23 cellular contexts compared by ENCODE assay signal in genomic region chr20:46135856-46136633, GRCh38. TPM values are rescaled to one million over a fixed set of nuclear protein-coding genes. Genes with fewer than 3 reads are reported as not detected.
DNase-seq lines count a peak whose midpoint lies in the region; ATAC-seq lines count a peak whose summit lies in the region.
"Had no signal": no experiment of that assay in that cellular context is flagged by ENCODE, and none has a peak within 500 bp of the region (broad histone marks: within the 10 kb centered on the region; RNA-seq: fewer than 3 reads in every experiment).

No MANE protein-coding gene starts in this region.

- H3K9ac ChIP-seq in BLaER1 treated with 17β-estradiol and CSF1 and Interleukin-3, amounts not matched to agents 10 nM and 100 nM: no peak overlapping the region
- peak overlapping the region; percentile 12; the same call in 1 of the 2 replicates for H3K9ac ChIP-seq in HUES64 (ENCODE audit: low read depth, low read length)
- no peak overlapping the region for H3K9ac ChIP-seq in NT2/D1 (ENCODE audit: insufficient read length, low read depth)
- H3K9ac ChIP-seq in mesendoderm (ENCODE audit: low read length): no peak overlapping the region

- peak overlapping the region in 8 of 11 experiments; percentile 1 to 53 (median 14); a peak in 10 of 22 replicates for H3K4me2 ChIP-seq in BLaER1 treated with 17β-estradiol and CSF1 and Interleukin-3, amounts not matched to agents 10 nM and 100 nM
- no peak overlapping the region for H3K4me2 ChIP-seq in mesendoderm (ENCODE audit: low read length)

- H3K36me3 ChIP-seq in BLaER1 treated with 17β-estradiol and CSF1 and Interleukin-3, amounts not matched to agents 10 nM and 100 nM: no peaks in the 10 kb centered on the region
- H3K36me3 ChIP-seq in HUES64 (ENCODE audit: insufficient read depth, low read length) (no peaks in the 10 kb centered on the region), NT2/D1 (ENCODE audit: insufficient read depth, insufficient read length, low read length) (no peaks in the 10 kb centered on the region), mesendoderm (ENCODE audit: control insufficient read depth, insufficient read depth, low read length) (no peaks in the 10 kb centered on the region)
- H3K36me3 ChIP-seq: SJCRH30, tibial nerve had no signal

- H4K8ac ChIP-seq in mesendoderm (ENCODE audit: low read depth, low read length): no peak overlapping the region

- H3K4ac ChIP-seq in mesendoderm (ENCODE audit: low read depth, low read length): no peak overlapping the region

- no peak overlapping the region for H2BK15ac ChIP-seq in mesendoderm (replicated peaks; ENCODE audit: low read depth)

- 27% methylated on average over 12 of the region's 12 CpGs for WGBS in HUES64
- WGBS in mesendoderm (ENCODE audit: extremely low coverage, insufficient coverage, low lambda C conversion rate): no CpG with 5 or more reads among the region's 12 CpGs

- H3K4me3 ChIP-seq in BLaER1 treated with 17β-estradiol and CSF1 and Interleukin-3, amounts not matched to agents 10 nM and 100 nM: no peak overlapping the region
- no peak overlapping the region for H3K4me3 ChIP-seq in HUES64 (ENCODE audit: low read length)
- H3K4me3 ChIP-seq in NT2/D1 (ENCODE audit: insufficient read length, low read depth): no peak overlapping the region
- H3K4me3 ChIP-seq in mesendoderm (ENCODE audit: low read length): no peak overlapping the region
- H3K4me3 ChIP-seq: SJCRH30, tibial nerve had no signal

- H4K20me1 ChIP-seq in BLaER1 treated with 17β-estradiol and CSF1 and Interleukin-3, amounts not matched to agents 10 nM and 100 nM: peaks cover 0 to 18% (median 0%) of the 10 kb centered on the region in 11 experiments; a peak in 6 of 22 replicates

- no peaks in the 10 kb centered on the region for H3K9me3 ChIP-seq in BLaER1 treated with 17β-estradiol and CSF1 and Interleukin-3, amounts not matched to agents 10 nM and 100 nM (replicated peaks in 1 of 11)
- H3K9me3 ChIP-seq in HUES64 (ENCODE audit: insufficient read depth, low read depth, low read length): no peaks in the 10 kb centered on the region
- H3K9me3 ChIP-seq in NT2/D1 (ENCODE audit: insufficient read depth, low read length): no peaks in the 10 kb centered on the region
- H3K9me3 ChIP-seq: SJCRH30, tibial nerve had no signal

- H3K27me3 ChIP-seq in BLaER1 treated with 17β-estradiol and CSF1 and Interleukin-3, amounts not matched to agents 10 nM and 100 nM: no peaks in the 10 kb centered on the region
- H3K27me3 ChIP-seq in HUES64 (ENCODE audit: insufficient read depth, low read length): peaks cover 10% of the 10 kb centered on the region; the same call in 1 of the 2 replicates
- H3K27me3 ChIP-seq in NT2/D1 (ENCODE audit: insufficient read depth, insufficient read length): peaks cover 21% of the 10 kb centered on the region
- no peaks in the 10 kb centered on the region for H3K27me3 ChIP-seq in mesendoderm (ENCODE audit: insufficient read depth, low read length, poor library complexity)

- H4K5ac ChIP-seq in mesendoderm (ENCODE audit: low read length): no peak overlapping the region

- H3K79me2 ChIP-seq in mesendoderm (ENCODE audit: control insufficient read depth, insufficient read depth, low read length): no peaks in the 10 kb centered on the region

- peaks cover 25 to 46% (median 27%) of the 10 kb centered on the region in 10 experiments for H3K4me1 ChIP-seq in BLaER1 treated with 17β-estradiol and CSF1 and Interleukin-3, amounts not matched to agents 10 nM and 100 nM
- peaks cover 18% of the 10 kb centered on the region; the same call in 1 of the 2 replicates for H3K4me1 ChIP-seq in HUES64 (ENCODE audit: insufficient read depth, low read length)
- peaks cover 11% of the 10 kb centered on the region for H3K4me1 ChIP-seq in NT2/D1 (ENCODE audit: insufficient read depth, insufficient read length)
- peaks cover 2% of the 10 kb centered on the region for H3K4me1 ChIP-seq in mesendoderm (ENCODE audit: control insufficient read depth, low read depth, low read length)

- H3K18ac ChIP-seq in mesendoderm (ENCODE audit: low read length): no peak overlapping the region

- no peak overlapping the region for H2BK5ac ChIP-seq in mesendoderm (ENCODE audit: low read length)

- no peak overlapping the region for H2BK120ac ChIP-seq in mesendoderm (ENCODE audit: low read depth, low read length)

- H3K79me1 ChIP-seq in mesendoderm (ENCODE audit: low read length): no peaks in the 10 kb centered on the region

- DNase-seq in NT2/D1 (ENCODE audit: low read depth, low spot score) (peak; percentile 40), mesendoderm (peak; percentile 22), AG08396 (ENCODE audit: low spot score) (no peak)
- DNase-seq: ACHN; activated CD4-positive, alpha-beta T cell treated with anti-CD3 and anti-CD28 coated beads, Interleukin-2, amount 50 U/mL, for 48 hours; activated naive CD4-positive, alpha-beta T cell treated with Interleukin-2 at 50 U/mL for 16 hours; amniotic stem cell; DND-41; HFFc6; kidney; midbrain; naive thymus-derived CD8-positive, alpha-beta T cell; NCI-H1092; NCI-H2171; NCI-H524; SJCRH30 had no signal

- no peak overlapping the region for H2AK5ac ChIP-seq in mesendoderm (ENCODE audit: low read length)

- H3K23ac ChIP-seq in mesendoderm (ENCODE audit: low read length): no peak overlapping the region

- ATAC-seq in HG02759 (IDR thresholded peaks at IDR 0.05; ENCODE audit: unreplicated experiment): no peak
- no peak for ATAC-seq in esophagus mucosa
- ATAC-seq: naive thymus-derived CD8-positive, alpha-beta T cell; Panc1 had no signal

- peak overlapping the region; percentile 19 for H3K56ac ChIP-seq in mesendoderm (ENCODE audit: low read length)

- no peak overlapping the region for H3K27ac ChIP-seq in BLaER1 treated with 17β-estradiol and CSF1 and Interleukin-3, amounts not matched to agents 10 nM and 100 nM
- H3K27ac ChIP-seq in HUES64 (ENCODE audit: low read depth, low read length): no peak overlapping the region
- no peak overlapping the region for H3K27ac ChIP-seq in mesendoderm (ENCODE audit: low read depth, low read length)
- H3K27ac ChIP-seq: C4-2B, SJCRH30, tibial nerve had no signal

RNA-seq across cellular contexts. Expression of gene CD40, which starts 17.9 kb away (rescaled TPM):
- 5.3 TPM for polyA plus RNA-seq in HUES64 (2013, experiment 1 of 2)
- 7.9 TPM for polyA plus RNA-seq in HUES64 (2013, experiment 2 of 2)
- polyA plus RNA-seq in mesendoderm (2013, experiment 1 of 2): 8.0 TPM
- polyA plus RNA-seq in mesendoderm (2013, experiment 2 of 2): 7.9 TPM
- 7.4 TPM for total RNA-seq in esophagus mucosa

RNA-seq across cellular contexts. Expression of gene NCOA5, which starts 46.3 kb away (rescaled TPM):
- polyA plus RNA-seq in HUES64 (2013, experiment 1 of 2): 28.4 TPM
- polyA plus RNA-seq in HUES64 (2013, experiment 2 of 2): 28.2 TPM
- polyA plus RNA-seq in mesendoderm (2013, experiment 1 of 2): 39.6 TPM
- 39.5 TPM for polyA plus RNA-seq in mesendoderm (2013, experiment 2 of 2)
- 14.3 TPM for total RNA-seq in esophagus mucosa
